Comparison of ENCODE assay signal across 20 cellular contexts in genomic region chr4:163535657-163536056, GRCh38. TPM values are rescaled to one million over a fixed set of nuclear protein-coding genes. Genes with fewer than 3 reads are reported as not detected.
A peak's percentile ranks its signal among the peaks of the same experiment; 100 is the strongest.
DNase-seq lines count a peak whose midpoint lies in the region; ATAC-seq, FAIRE-seq and TF ChIP-seq lines count a peak whose summit lies in the region.
"Had no signal": no experiment of that assay in that cellular context is flagged by ENCODE, and none has a peak within 500 bp of the region (broad histone marks: within the 10 kb centered on the region; RNA-seq: fewer than 3 reads in every experiment).

No MANE protein-coding gene starts in this region.

- ATAC-seq in GM19351 (IDR thresholded peaks at IDR 0.05; ENCODE audit: unreplicated experiment) (peak; percentile 47), HG03097 (IDR thresholded peaks at IDR 0.05; ENCODE audit: low FRiP score, unreplicated experiment) (no peak), GM21576 (IDR thresholded peaks at IDR 0.05; ENCODE audit: unreplicated experiment) (no peak)
- ATAC-seq in naive thymus-derived CD4-positive, alpha-beta T cell: no peak
- ATAC-seq: activated CD4-positive, CD25-positive, alpha-beta regulatory T cell treated with anti-CD3 and anti-CD28 coated beads, Interleukin-2, amount 50 U/mL, for 24 hours; esophagus mucosa; sciatic nerve had no signal

- H3K27ac ChIP-seq in H1 (ENCODE audit: low read depth, low read length) (no peak overlapping the region), Peyer's patch (no peak overlapping the region)
- H3K27ac ChIP-seq in naive thymus-derived CD4-positive, alpha-beta T cell (ENCODE audit: low read depth, low read length): no peak overlapping the region
- H3K27ac ChIP-seq: stomach had no signal

- H2BK15ac ChIP-seq in H1 (ENCODE audit: low read length): no peak overlapping the region

- H3K23me2 ChIP-seq in H1 (ENCODE audit: low read depth, low read length): no peaks in the 10 kb centered on the region

- TF ChIP-seq EP300 in H1 (IDR thresholded peaks at IDR 0.05; ENCODE audit: borderline replicate concordance in 1 of 2, low read depth in 2 of 2, low read length in 2 of 2): no peak

- no peak overlapping the region for H3K9ac ChIP-seq in H1 (replicated peaks in 1 of 4; ENCODE audit: extremely low read depth in 1 of 4, low read depth in 3 of 4, low read length in 3 of 4)

- H3K23ac ChIP-seq in H1 (ENCODE audit: insufficient read length): no peak overlapping the region

- H2BK120ac ChIP-seq in H1 (replicated peaks; ENCODE audit: low read depth, low read length): no peak overlapping the region

- H3K79me1 ChIP-seq in H1 (ENCODE audit: low read depth, low read length): no peaks in the 10 kb centered on the region

- no peaks in the 10 kb centered on the region for H3K9me3 ChIP-seq in BE2C
- no peaks in the 10 kb centered on the region for H3K9me3 ChIP-seq in H1 (ENCODE audit: insufficient read depth in 2 of 2, low read depth in 1 of 2, low read length in 1 of 2)
- H3K9me3 ChIP-seq in Peyer's patch: no peaks in the 10 kb centered on the region
- no peaks in the 10 kb centered on the region for H3K9me3 ChIP-seq in naive thymus-derived CD4-positive, alpha-beta T cell (ENCODE audit: control insufficient read depth in 2 of 3, low read length in 3 of 3)
- H3K9me3 ChIP-seq: stomach had no signal

- WGBS in H1 (ENCODE audit: extremely low coverage in 1 of 2, insufficient coverage in 1 of 2, insufficient read length in 1 of 2, insufficient replicate concordance in 2 of 2, low coverage in 1 of 2, low lambda C conversion rate in 2 of 2, missing lambda C conversion rate in 1 of 2), 2 experiments: 72% methylated on average over 1 of the region's 1 CpG; no CpG with 5 or more reads in 1 of the 2 experiments

- H3K4me2 ChIP-seq in H1 (ENCODE audit: insufficient read depth in 1 of 2, low read depth in 2 of 2, low read length in 2 of 2): no peak overlapping the region

- H3K27me3 Mint-ChIP-seq in naive thymus-derived CD4-positive, alpha-beta T cell: no peaks in the 10 kb centered on the region

- peaks cover 0 to 10% (median 5%) of the 10 kb centered on the region in 5 donors for H3K36me3 Mint-ChIP-seq in naive thymus-derived CD4-positive, alpha-beta T cell

- no peak overlapping the region for H3K4ac ChIP-seq in H1 (replicated peaks; ENCODE audit: insufficient read length, low read depth, low read length)

- peak in 1 of 2 experiments; percentile 5; a peak in 1 of 4 replicates for TF ChIP-seq RAD21 in H1 (IDR thresholded peaks at IDR 0.05 in 1 of 2, conservative IDR thresholded peaks at IDR 0.05 in 1 of 2; ENCODE audit: low read depth in 2 of 2, low read length in 2 of 2)

- peak; percentile 31; the same call in 1 of the 2 replicates for TF ChIP-seq CTCF in BE2C (IDR thresholded peaks at IDR 0.05; ENCODE audit: low read depth, low read length)
- TF ChIP-seq CTCF in H1 (IDR thresholded peaks at IDR 0.05; ENCODE audit: control extremely low read depth in 1 of 3, insufficient read depth in 1 of 3, low read depth in 1 of 3, low read length in 3 of 3): peak in 2 of 3 experiments; percentile 8 to 35; a peak in 2 of 4 replicates
- no peak for TF ChIP-seq CTCF in Peyer's patch (IDR thresholded peaks at IDR 0.05)

- no peaks in the 10 kb centered on the region for H3K4me1 Mint-ChIP-seq in naive thymus-derived CD4-positive, alpha-beta T cell

- no peak overlapping the region for H4K8ac ChIP-seq in H1 (ENCODE audit: extremely low read depth, insufficient read depth, low read length)

- H3K4me1 ChIP-seq in BE2C: no peaks in the 10 kb centered on the region
- H3K4me1 ChIP-seq in H1 (replicated peaks in 1 of 4; ENCODE audit: control insufficient read depth in 3 of 4, insufficient read depth in 4 of 4, low read length in 3 of 4): no peaks in the 10 kb centered on the region
- no peaks in the 10 kb centered on the region for H3K4me1 ChIP-seq in Peyer's patch
- H3K4me1 ChIP-seq in naive thymus-derived CD4-positive, alpha-beta T cell (ENCODE audit: control insufficient read depth in 2 of 2, insufficient read depth in 2 of 2, low read length in 2 of 2): no peaks in the 10 kb centered on the region

- H4K91ac ChIP-seq in H1 (replicated peaks; ENCODE audit: insufficient read length, low read length): no peak overlapping the region

- H3K9me3 Mint-ChIP-seq in naive thymus-derived CD4-positive, alpha-beta T cell: no peaks in the 10 kb centered on the region

- POLR2A ChIA-PET in H1 (lab: Charles Lee; ENCODE audit: partially characterized antibody): interaction anchor here (0.6 to 1.0 kb wide), 3 partner anchors 41 to 192 kb away, joined by 3 to 4 read pairs (median 4); partner anchors contain the start of genes NPY5R and TMA16
- POLR2A ChIA-PET in naive thymus-derived CD4-positive, alpha-beta T cell (lab: Charles Lee): no interaction called here

- intact Hi-C loops in naive thymus-derived CD4-positive, alpha-beta T cell (cut with micrococcal nuclease): loop anchor here in 1 of 2 donors (2.0 kb wide), 1 partner anchor 13 kb away; no protein-coding TSS in a partner anchor

- no peaks in the 10 kb centered on the region for H3K36me3 ChIP-seq in BE2C
- peaks cover 0 to 12% (median 0%) of the 10 kb centered on the region in 4 experiments; a peak in 1 of 8 replicates for H3K36me3 ChIP-seq in H1 (ENCODE audit: control insufficient read depth in 2 of 4, insufficient read depth in 4 of 4, low read length in 3 of 4)
- H3K36me3 ChIP-seq in Peyer's patch: no peaks in the 10 kb centered on the region
- no peaks in the 10 kb centered on the region for H3K36me3 ChIP-seq in naive thymus-derived CD4-positive, alpha-beta T cell (ENCODE audit: control insufficient read depth in 2 of 3, insufficient read depth in 3 of 3, low read length in 3 of 3)

- no peak overlapping the region for H4K5ac ChIP-seq in H1 (ENCODE audit: insufficient read length, low read depth, low read length)

- TF ChIP-seq POLR2A in H1 (IDR thresholded peaks at IDR 0.05; ENCODE audit: control extremely low read depth in 1 of 2, low read depth in 2 of 2, low read length in 2 of 2) (0 out of 3 replicates have a peak, but pooled peaks of 1 of the 2 experiments have one; percentile 17), Peyer's patch (IDR thresholded peaks at IDR 0.05) (no peak)

- H4K20me1 ChIP-seq in H1 (replicated peaks in 1 of 2; ENCODE audit: control insufficient read depth in 1 of 2, insufficient read depth in 2 of 2, low read length in 2 of 2): no peaks in the 10 kb centered on the region

- CTCF ChIA-PET in H1 (lab: Charles Lee; ENCODE audit: partially characterized antibody): interaction anchor here (0.6 to 3.2 kb wide), 12 partner anchors 8 to 114 kb away, joined by 3 to 7 read pairs (median 4); partner anchors contain the start of gene TMA16
- CTCF ChIA-PET in naive thymus-derived CD4-positive, alpha-beta T cell (lab: Charles Lee): no interaction called here

- H2AK5ac ChIP-seq in H1 (ENCODE audit: low read depth, low read length): no peak overlapping the region

- H2AFZ ChIP-seq in H1 (ENCODE audit: low read length): no peak overlapping the region

- FAIRE-seq in H1 (lab: Jason Lieb, UNC): no peak
- FAIRE-seq: GM12891, urothelium cell line had no signal

- no peak overlapping the region for H2BK12ac ChIP-seq in H1 (ENCODE audit: low read depth, low read length)

- no peak overlapping the region for H3K14ac ChIP-seq in H1 (ENCODE audit: insufficient read length)

- H3K18ac ChIP-seq in H1 (ENCODE audit: extremely low read depth, low read length): no peak overlapping the region

- H3K56ac ChIP-seq in H1 (replicated peaks; ENCODE audit: insufficient read length, low read depth, low read length): no peak overlapping the region

- H2BK5ac ChIP-seq in H1 (ENCODE audit: low read depth, low read length): no peak overlapping the region

- H3K27me3 ChIP-seq in BE2C (no peaks in the 10 kb centered on the region), H1 (replicated peaks in 1 of 4; ENCODE audit: control insufficient read depth in 3 of 4, extremely low read depth in 1 of 4, insufficient read depth in 3 of 4, low read length in 3 of 4) (no peaks in the 10 kb centered on the region), Peyer's patch (no peaks in the 10 kb centered on the region)
- no peaks in the 10 kb centered on the region for H3K27me3 ChIP-seq in naive thymus-derived CD4-positive, alpha-beta T cell (ENCODE audit: control insufficient read depth in 2 of 2, insufficient read depth in 2 of 2, low read length in 2 of 2)
- H3K27me3 ChIP-seq: stomach had no signal

- no peak overlapping the region for H2BK20ac ChIP-seq in H1 (ENCODE audit: low read length)

- no peak for DNase-seq in BE2C
- peak; percentile 1 for DNase-seq in NCI-H69 (lab: John Stamatoyannopoulos, UW)
- no peak for DNase-seq in H1 (ENCODE audit: low read depth in 1 of 2, low spot score in 2 of 2)
- DNase-seq in Peyer's patch: no peak
- DNase-seq in naive thymus-derived CD4-positive, alpha-beta T cell: no peak
- DNase-seq: amniotic stem cell; central memory CD4-positive, alpha-beta T cell; KG1; NCI-H1105; NCI-H2107; NCI-H526 treated with DMSO at 0.1 percent for 48 hours; stomach had no signal

- no peak overlapping the region for H3K4me3 Mint-ChIP-seq in naive thymus-derived CD4-positive, alpha-beta T cell

- H3K79me2 ChIP-seq in H1 (ENCODE audit: control insufficient read depth in 1 of 2, insufficient read depth in 2 of 2, low read length in 2 of 2): no peaks in the 10 kb centered on the region

- H3K4me3 ChIP-seq in BE2C (ENCODE audit: low read depth, low read length) (no peak overlapping the region), H1 (ENCODE audit: extremely low read depth in 1 of 4, insufficient read depth in 2 of 4, low read depth in 3 of 4, low read length in 4 of 4) (no peak overlapping the region), Peyer's patch (no peak overlapping the region)
- no peak overlapping the region for H3K4me3 ChIP-seq in naive thymus-derived CD4-positive, alpha-beta T cell (ENCODE audit: low read length)
- H3K4me3 ChIP-seq: stomach had no signal

- H3K27ac Mint-ChIP-seq in naive thymus-derived CD4-positive, alpha-beta T cell: peak overlapping the region in 1 of 9 donors; percentile 8

TF ChIP-seq in H1, 55 proteins besides CTCF, POLR2A, EP300 and RAD21 (continues in another document):
- no peak for TF ChIP-seq ZNF274 (IDR thresholded peaks at IDR 0.05; ENCODE audit: borderline replicate concordance, extremely low read depth, low read length)
- no peak for TF ChIP-seq ASH2L (IDR thresholded peaks at IDR 0.05; ENCODE audit: low read length)

RNA-seq across cellular contexts. Expression of gene TMA16, which starts 41.2 kb away (rescaled TPM):
- polyA plus RNA-seq in BE2C (2012; ENCODE audit: insufficient read depth, insufficient read length, low read depth): 49.0 TPM
- total RNA-seq in H1 (2021; fragmentation: NEBNext Ultra II Directional; extraction: Animal tissue kit (Norgen Biotek cat#: 25700)): 64.2 and 67.3 TPM in 2 replicates
- polyA plus RNA-seq in H1 (2011; rRNA removed): 5.7 and 8.0 TPM in 2 replicates
- polyA plus RNA-seq in H1 (2011; cell fraction: cytosol; rRNA removed): 24.0 TPM
- 6.7 TPM for polyA plus RNA-seq in H1 (2011; cell fraction: nucleus; rRNA removed)
- 46.9 to 68.4 TPM (median 58.2 TPM) in 4 replicates for polyA plus RNA-seq in H1 (2012, experiment 1 of 2)
- 17.2 TPM for polyA plus RNA-seq in H1 (2012, experiment 2 of 2)
- polyA plus RNA-seq in H1 (2013, experiment 1 of 2): 110 TPM
- 108 TPM for polyA plus RNA-seq in H1 (2013, experiment 2 of 2)
- polyA minus RNA-seq in H1 (2011; rRNA and poly(A)+ RNA removed): 15.9 and 19.6 TPM in 2 replicates
- polyA minus RNA-seq in H1 (2011; cell fraction: cytosol; rRNA and poly(A)+ RNA removed): 35.2 TPM
- 106 TPM for polyA minus RNA-seq in H1 (2011; cell fraction: nucleus; rRNA and poly(A)+ RNA removed)
- total RNA-seq in Peyer's patch: 10 to 100 TPM in 3 of 4 donors, 1 to 10 TPM in 1; 6.1 to 26.4 (median 15.1) TPM
- total RNA-seq in naive thymus-derived CD4-positive, alpha-beta T cell: 10 to 100 TPM; 10.5 to 38.7 (median 20.7) TPM
- 10 to 100 TPM; 10.1 to 13.4 TPM for polyA plus RNA-seq in naive thymus-derived CD4-positive, alpha-beta T cell

Comparison
In these comparisons a context has a peak if more than half of its experiments do, and no peak if none do; other contexts are left out.
1. CTCF ChIP-seq: peak in BE2C (single experiment) and H1 (2 of 3); none in Peyer's patch (0 of 6).